Comparison of ENCODE assay signal across 10 cellular contexts in the genomic region with DNA sequence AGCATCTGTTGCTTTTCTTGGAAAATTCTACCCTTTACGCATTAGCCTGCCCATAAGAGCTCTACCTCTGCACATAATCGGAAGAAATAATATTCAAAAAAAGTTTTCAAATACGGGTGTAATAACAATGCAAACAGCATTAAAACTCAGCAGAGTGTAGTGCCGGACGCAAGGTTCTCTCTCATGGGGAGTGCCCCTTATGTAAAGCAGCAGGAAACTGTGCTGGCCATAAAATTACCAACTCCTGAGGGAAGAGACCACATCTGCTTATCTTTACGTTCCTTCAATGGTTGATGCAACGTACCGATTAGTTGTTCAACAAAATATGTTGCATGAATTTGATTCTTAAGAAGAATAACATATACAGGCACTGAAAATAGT.
A peak's percentile ranks its signal among the peaks of the same experiment; 100 is the strongest.
DNase-seq lines count a peak whose midpoint lies in the region; ATAC-seq and TF ChIP-seq lines count a peak whose summit lies in the region.
"Had no signal": no experiment of that assay in that cellular context is flagged by ENCODE, and none has a peak within 500 bp of the region (broad histone marks: within the 10 kb centered on the region; RNA-seq: fewer than 3 reads in every experiment).

No MANE protein-coding gene starts in this region.

- H3K36me3 Mint-ChIP-seq in endothelial cell (ENCODE audit: low read depth, unreplicated experiment) (no peaks in the 10 kb centered on the region), Calu3 (ENCODE audit: insufficient read depth, unreplicated experiment) (peaks cover under 1% of the 10 kb centered on the region)

- H3K4me3 Mint-ChIP-seq in endothelial cell (ENCODE audit: unreplicated experiment), result no peak overlapping the region
- H3K4me3 Mint-ChIP-seq in Calu3 (ENCODE audit: low read depth, unreplicated experiment), result no peak overlapping the region

- H3K4me1 Mint-ChIP-seq in endothelial cell (ENCODE audit: unreplicated experiment) (peaks cover 40% of the 10 kb centered on the region), Calu3 (ENCODE audit: low read depth, unreplicated experiment) (peaks cover 4% of the 10 kb centered on the region)

- intact Hi-C loops in Calu3 (cut with micrococcal nuclease; ENCODE audit: unreplicated experiment), result loop anchor here (10.0 kb wide), 2 partner anchors 106 to 624 kb away; a partner anchor contains a TSS

- no peaks in the 10 kb centered on the region for H3K9me3 Mint-ChIP-seq in endothelial cell (ENCODE audit: unreplicated experiment)
- no peaks in the 10 kb centered on the region for H3K9me3 Mint-ChIP-seq in Calu3 (ENCODE audit: low read depth, unreplicated experiment)

- CTCF ChIA-PET in Calu3 (lab: Charles Lee), result no interaction called here

- TF ChIP-seq CTCF in GM13976 (IDR thresholded peaks at IDR 0.05; ENCODE audit: borderline replicate concordance, control extremely low read depth, extremely low read depth, insufficient read depth, missing control alignments) (no peak), endothelial cell (IDR thresholded peaks at IDR 0.05; ENCODE audit: unreplicated experiment) (no peak), Calu3 (IDR thresholded peaks at IDR 0.05; ENCODE audit: unreplicated experiment) (no peak)

- in situ Hi-C loops in GM13976 (cut with MboI; ENCODE audit: low sequenced_read_pairs, unreplicated experiment), result no loop called here

- no TSS peak for BruUV-seq in Calu3 (replicated peaks; lab: Mats Ljungman, UMichigan)

- H3K27ac Mint-ChIP-seq in endothelial cell (ENCODE audit: unreplicated experiment) (peak overlapping the region; percentile 86), Calu3 (ENCODE audit: unreplicated experiment) (no peak overlapping the region)

- DNase-seq in GM13976 (ENCODE audit: low spot score), result peak; percentile 54
- DNase-seq in endothelial cell (ENCODE audit: low spot score), result no peak
- no peak for DNase-seq in Calu3
- no peak for DNase-seq in NCI-H748 treated with DMSO at 0.1 percent for 48 hours (lab: John Stamatoyannopoulos, UW)
- DNase-seq in hippocampal formation (lab: John Stamatoyannopoulos, UW), result no peak
- DNase-seq in SW 1271 (lab: John Stamatoyannopoulos, UW), result no peak
- DNase-seq: head of caudate nucleus, Kasumi-1 had no signal

- peak; percentile 86 for ATAC-seq in GM21423 (IDR thresholded peaks at IDR 0.05; ENCODE audit: unreplicated experiment)
- ATAC-seq in HG03280 (IDR thresholded peaks at IDR 0.05; ENCODE audit: unreplicated experiment), result peak; percentile 75

- H3K27me3 Mint-ChIP-seq in endothelial cell (ENCODE audit: unreplicated experiment) (peaks cover 5% of the 10 kb centered on the region), Calu3 (ENCODE audit: unreplicated experiment) (peaks cover 13% of the 10 kb centered on the region)
